15 cellular contexts compared by ENCODE assay signal in the genomic region with DNA sequence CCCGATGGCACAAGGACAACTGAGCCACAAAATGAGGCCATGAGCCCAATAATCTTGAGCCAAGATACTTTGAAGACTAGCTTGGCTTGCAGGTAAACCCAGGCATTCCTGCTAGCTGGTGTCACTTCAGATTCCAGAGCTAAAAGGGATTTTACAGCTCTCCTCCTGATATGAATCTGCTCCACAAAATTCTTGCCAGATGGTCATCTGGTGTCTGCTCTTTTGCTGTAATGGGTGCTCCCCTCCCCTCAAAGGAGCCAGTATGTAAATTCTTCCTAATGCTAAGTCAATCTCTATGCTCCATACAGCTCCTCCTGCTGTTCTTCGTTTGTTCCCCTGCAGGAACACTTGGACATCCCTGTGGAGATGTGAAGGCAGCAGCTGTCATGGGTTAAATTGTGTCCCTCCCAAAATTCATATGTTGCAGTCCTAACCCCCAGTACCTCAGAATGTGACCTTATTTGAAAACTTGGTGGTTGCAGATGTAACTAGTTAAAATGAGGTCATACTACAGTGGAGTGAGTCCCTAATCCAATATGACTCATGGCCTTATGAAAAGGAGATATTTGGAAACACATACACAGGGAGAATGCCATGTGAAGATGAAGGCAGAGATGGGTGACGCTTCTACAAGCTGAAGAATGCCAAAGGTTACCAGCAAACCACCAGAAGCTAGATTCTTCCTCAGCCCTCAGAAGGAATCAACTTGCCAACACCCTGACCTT.
DNase-seq lines count a peak whose midpoint lies in the region; ATAC-seq, FAIRE-seq and TF ChIP-seq lines count a peak whose summit lies in the region.
"Had no signal": no experiment of that assay in that cellular context is flagged by ENCODE, and none has a peak within 500 bp of the region (broad histone marks: within the 10 kb centered on the region; RNA-seq: fewer than 3 reads in every experiment).

No MANE protein-coding gene starts in this region.

- no peaks in the 10 kb centered on the region for H3K9me3 Mint-ChIP-seq in astrocyte (ENCODE audit: unreplicated experiment)
- no peaks in the 10 kb centered on the region for H3K9me3 Mint-ChIP-seq in naive thymus-derived CD8-positive, alpha-beta T cell
- H3K9me3 Mint-ChIP-seq: activated T-helper 17 cell treated with anti-CD3 and anti-CD28 coated beads, Interleukin-2, amount 50 U/mL, for 72 hours had no signal

- no peaks in the 10 kb centered on the region for H3K36me3 Mint-ChIP-seq in astrocyte (ENCODE audit: low read depth, unreplicated experiment)
- no peaks in the 10 kb centered on the region for H3K36me3 Mint-ChIP-seq in naive thymus-derived CD8-positive, alpha-beta T cell

- DNase-seq in AG09309 (ENCODE audit: low read depth), result peak; percentile 92
- DNase-seq in HS-5 (ENCODE audit: low read depth), result peak; percentile 92
- DNase-seq in astrocyte (ENCODE audit: low read depth), result peak; percentile 92
- peak; percentile 68 for DNase-seq in glomerular visceral epithelial cell (ENCODE audit: extremely low spot score)
- DNase-seq in MM.1S, result no peak
- no peak for DNase-seq in naive thymus-derived CD8-positive, alpha-beta T cell
- DNase-seq in mucosa of descending colon, result no peak
- DNase-seq: activated CD4-positive, alpha-beta T cell treated with anti-CD3 and anti-CD28 coated beads for 4 hours; GOT3; head of caudate nucleus had no signal

- H3K4me1 Mint-ChIP-seq in astrocyte (ENCODE audit: low read depth, unreplicated experiment), result peaks cover 16% of the 10 kb centered on the region
- H3K4me1 Mint-ChIP-seq in naive thymus-derived CD8-positive, alpha-beta T cell, result no peaks in the 10 kb centered on the region
- H3K4me1 Mint-ChIP-seq: activated T-helper 17 cell treated with anti-CD3 and anti-CD28 coated beads, Interleukin-2, amount 50 U/mL, for 72 hours had no signal

- H3K9ac ChIP-seq in astrocyte (ENCODE audit: low read length) (no peak overlapping the region), MM.1S (ENCODE audit: low read length) (no peak overlapping the region)
- H3K9ac ChIP-seq: BLaER1 had no signal

- no peaks in the 10 kb centered on the region for H3K27me3 Mint-ChIP-seq in astrocyte (ENCODE audit: low read depth, unreplicated experiment)
- H3K27me3 Mint-ChIP-seq in naive thymus-derived CD8-positive, alpha-beta T cell, result peaks cover 0 to 18% (median 4%) of the 10 kb centered on the region in 5 donors
- H3K27me3 Mint-ChIP-seq: progenitor cell of endocrine pancreas had no signal

- H3K4me1 ChIP-seq in astrocyte (ENCODE audit: insufficient read depth, low read length), result peaks cover 15% of the 10 kb centered on the region
- no peaks in the 10 kb centered on the region for H3K4me1 ChIP-seq in MM.1S (ENCODE audit: low read length)
- no peaks in the 10 kb centered on the region for H3K4me1 ChIP-seq in mucosa of descending colon (ENCODE audit: low read depth)
- H3K4me1 ChIP-seq: BLaER1 had no signal

- H3K4me3 Mint-ChIP-seq in astrocyte (ENCODE audit: unreplicated experiment), result no peak overlapping the region
- H3K4me3 Mint-ChIP-seq in naive thymus-derived CD8-positive, alpha-beta T cell, result no peak overlapping the region
- H3K4me3 Mint-ChIP-seq: activated T-helper 17 cell treated with anti-CD3 and anti-CD28 coated beads, Interleukin-2, amount 50 U/mL, for 72 hours had no signal

- no peaks in the 10 kb centered on the region for H3K36me3 ChIP-seq in astrocyte (ENCODE audit: insufficient read depth, low read length)
- no peaks in the 10 kb centered on the region for H3K36me3 ChIP-seq in MM.1S (replicated peaks; ENCODE audit: insufficient read depth, low read length)
- H3K36me3 ChIP-seq in mucosa of descending colon (ENCODE audit: low read depth), result no peaks in the 10 kb centered on the region
- H3K36me3 ChIP-seq: BLaER1 had no signal

- H4K20me1 ChIP-seq in astrocyte (ENCODE audit: insufficient read depth, low read length) (no peaks in the 10 kb centered on the region), MM.1S (ENCODE audit: insufficient read depth, low read length) (no peaks in the 10 kb centered on the region)
- H4K20me1 ChIP-seq: BLaER1 had no signal

- no peak overlapping the region for H2AFZ ChIP-seq in astrocyte (ENCODE audit: low read depth, low read length)
- H2AFZ ChIP-seq in MM.1S (ENCODE audit: low read length), result no peak overlapping the region

- no peak overlapping the region for H3K4me3 ChIP-seq in AG09309 (ENCODE audit: control insufficient read depth, low read depth, low read length)
- H3K4me3 ChIP-seq in astrocyte (ENCODE audit: insufficient read depth, low read depth, low read length), result no peak overlapping the region
- no peak overlapping the region for H3K4me3 ChIP-seq in MM.1S (ENCODE audit: low read length)
- no peak overlapping the region for H3K4me3 ChIP-seq in mucosa of descending colon
- H3K4me3 ChIP-seq: BLaER1 had no signal

- ATAC-seq in GM21526 (IDR thresholded peaks at IDR 0.05; ENCODE audit: low FRiP score, unreplicated experiment) (no peak), mucosa of descending colon (no peak)
- no peak for ATAC-seq in naive thymus-derived CD8-positive, alpha-beta T cell
- ATAC-seq: activated T-helper 17 cell treated with anti-CD3 and anti-CD28 coated beads, Interleukin-2, amount 50 U/mL, for 72 hours had no signal

- H3F3A ChIP-seq in MM.1S (ENCODE audit: insufficient read depth, low read length), result no peaks in the 10 kb centered on the region

- H3K9me3 ChIP-seq in astrocyte (ENCODE audit: insufficient read depth, low read depth, low read length), result no peaks in the 10 kb centered on the region
- H3K9me3 ChIP-seq in MM.1S (replicated peaks; ENCODE audit: insufficient read depth, low read length), result no peaks in the 10 kb centered on the region
- H3K9me3 ChIP-seq in mucosa of descending colon, result no peaks in the 10 kb centered on the region
- H3K9me3 ChIP-seq: BLaER1 had no signal

- POLR2A ChIA-PET in naive thymus-derived CD8-positive, alpha-beta T cell (lab: Charles Lee), result no interaction called here

- peak; percentile 90 for FAIRE-seq in astrocyte (lab: Jason Lieb, UNC)
- FAIRE-seq: colon had no signal

- H3K27ac ChIP-seq in astrocyte (ENCODE audit: low read depth, low read length) (peak overlapping the region; percentile 31), MM.1S (ENCODE audit: low read length) (no peak overlapping the region)
- H3K27ac ChIP-seq: BLaER1 had no signal

- intact Hi-C loops in mucosa of descending colon (cut with DNase I, micrococcal nuclease), result no loop called here

- no peak overlapping the region for H3K27ac Mint-ChIP-seq in astrocyte (ENCODE audit: unreplicated experiment)
- H3K27ac Mint-ChIP-seq in naive thymus-derived CD8-positive, alpha-beta T cell, result no peak overlapping the region
- H3K27ac Mint-ChIP-seq: activated T-helper 17 cell treated with anti-CD3 and anti-CD28 coated beads, Interleukin-2, amount 50 U/mL, for 72 hours; progenitor cell of endocrine pancreas had no signal

- TF ChIP-seq CTCF in AG09309 (IDR thresholded peaks at IDR 0.05; ENCODE audit: control insufficient read depth, insufficient read depth, low read depth, low read length, missing control alignments), result peak; percentile 18
- TF ChIP-seq CTCF in astrocyte (IDR thresholded peaks at IDR 0.05; ENCODE audit: insufficient read depth, low read depth, low read length), result no peak
- no peak for TF ChIP-seq CTCF in MM.1S (IDR thresholded peaks at IDR 0.05; ENCODE audit: low read length)
- TF ChIP-seq CTCF in mucosa of descending colon (IDR thresholded peaks at IDR 0.05), result no peak

- H3K27me3 ChIP-seq in astrocyte (ENCODE audit: insufficient read depth, low read length), result no peaks in the 10 kb centered on the region
- no peaks in the 10 kb centered on the region for H3K27me3 ChIP-seq in MM.1S (replicated peaks; ENCODE audit: insufficient read depth, low read length)
- H3K27me3 ChIP-seq: BLaER1 had no signal

- H3K9me2 ChIP-seq in MM.1S (replicated peaks; ENCODE audit: insufficient read depth, low read length), result no peaks in the 10 kb centered on the region

- H3K79me2 ChIP-seq in astrocyte (ENCODE audit: insufficient read depth, low read length) (no peaks in the 10 kb centered on the region), MM.1S (ENCODE audit: low read length) (no peaks in the 10 kb centered on the region)

- H3K4me2 ChIP-seq in astrocyte (ENCODE audit: low read length) (peak overlapping the region; percentile 57), MM.1S (ENCODE audit: low read depth, low read length) (no peak overlapping the region)
- H3K4me2 ChIP-seq: BLaER1 had no signal

Comparison
In these comparisons a context has a peak if more than half of its experiments do, and no peak if none do; other contexts are left out.
1. DNase-seq: peak in AG09309 (single experiment), HS-5 (single experiment), astrocyte (single experiment) and glomerular visceral epithelial cell (single experiment); none in MM.1S (single experiment), naive thymus-derived CD8-positive, alpha-beta T cell (0 of 10) and mucosa of descending colon (0 of 3).